Comparison of ENCODE assay signal across 8 cellular contexts in the genomic region with DNA sequence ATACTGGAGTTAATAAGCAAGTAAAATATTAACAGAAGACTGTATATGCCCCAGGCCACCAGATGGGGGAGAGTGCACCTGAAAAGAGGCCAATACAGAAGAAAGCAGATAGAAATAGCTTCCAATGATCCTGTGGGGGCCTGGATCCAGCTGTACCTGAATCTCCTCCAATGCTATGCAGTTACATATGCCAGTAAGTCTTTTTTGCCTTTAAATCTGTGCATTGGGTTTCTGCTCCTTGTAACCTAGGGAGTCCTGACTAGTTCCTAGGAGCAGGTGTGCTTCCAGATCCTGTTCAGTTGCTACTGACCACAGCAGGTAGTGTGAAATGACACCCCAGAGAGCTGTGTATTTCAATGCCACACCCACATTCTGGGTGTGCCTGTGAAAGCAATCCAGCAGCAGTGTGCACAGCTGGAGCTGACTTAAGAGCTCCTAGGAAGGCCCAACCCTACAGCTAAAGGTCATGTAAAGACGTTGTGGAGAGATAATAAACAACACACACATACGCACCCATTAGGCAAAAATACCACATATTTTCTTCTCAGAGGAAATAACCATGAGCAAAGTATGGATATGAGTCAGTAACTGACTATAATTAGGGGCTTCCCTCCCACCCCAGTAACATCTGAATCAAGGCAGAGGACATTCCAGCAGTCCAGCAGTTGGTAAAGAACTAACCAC.
DNase-seq lines count a peak whose midpoint lies in the region; ATAC-seq and TF ChIP-seq lines count a peak whose summit lies in the region.

No MANE protein-coding gene starts in this region.

- in situ Hi-C loops in GM13977 (cut with MboI; ENCODE audit: low pct_unique_long_range_greater_than_20kb, low sequenced_read_pairs, unreplicated experiment): no loop called here

- peaks cover 0 to 5% of the 10 kb centered on the region in 2 donors for H3K9me3 Mint-ChIP-seq in effector memory CD8-positive, alpha-beta T cell

- H3K27ac Mint-ChIP-seq in effector memory CD8-positive, alpha-beta T cell: peak overlapping the region in 1 of 2 donors; percentile 77

- no peak for TF ChIP-seq CTCF in GM13977 (IDR thresholded peaks at IDR 0.05; ENCODE audit: extremely low read depth, insufficient read depth, missing control alignments)

- no peaks in the 10 kb centered on the region for H3K36me3 Mint-ChIP-seq in effector memory CD8-positive, alpha-beta T cell (ENCODE audit: insufficient read depth)

- H3K4me3 Mint-ChIP-seq in effector memory CD8-positive, alpha-beta T cell: no peak overlapping the region

- ATAC-seq in HG02759 (IDR thresholded peaks at IDR 0.05; ENCODE audit: unreplicated experiment): peak; percentile 92
- ATAC-seq in effector memory CD8-positive, alpha-beta T cell (replicated peaks): peak; percentile 73
- peak; percentile 91 for ATAC-seq in stimulated activated naive CD8-positive, alpha-beta T cell treated with anti-CD3 and anti-CD28 coated beads, Interleukin-15, Interleukin-2, amounts not matched to agents 100 U/mL and 50 U/mL, for 24 hours

- H3K27me3 Mint-ChIP-seq in effector memory CD8-positive, alpha-beta T cell: no peaks in the 10 kb centered on the region

- H3K4me1 Mint-ChIP-seq in effector memory CD8-positive, alpha-beta T cell (ENCODE audit: low read depth in 2 of 2): peaks cover 24 to 31% of the 10 kb centered on the region in 2 donors

- DNase-seq in AG20443 (ENCODE audit: low spot score) (peak; percentile 75), GM13977 (ENCODE audit: low spot score) (peak; percentile 61), NCI-H510A treated with DMSO at 0.1 percent for 48 hours (lab: John Stamatoyannopoulos, UW) (peak; percentile 22), occipital lobe (lab: John Stamatoyannopoulos, UW) (no peak), OCI-M2 (lab: John Stamatoyannopoulos, UW; ENCODE audit: unreplicated experiment) (no peak)
- no peak for DNase-seq in effector memory CD8-positive, alpha-beta T cell
- peak; percentile 54 for DNase-seq in stimulated activated naive CD8-positive, alpha-beta T cell treated with anti-CD3 and anti-CD28 coated beads, Interleukin-15, Interleukin-2, amounts not matched to agents 100 U/mL and 50 U/mL, for 24 hours

Comparison
In these comparisons a context has a peak if more than half of its experiments do, and no peak if none do; other contexts are left out.
1. DNase-seq: peak in AG20443 (single experiment), GM13977 (single experiment), NCI-H510A treated with DMSO at 0.1 percent for 48 hours (single experiment) and stimulated activated naive CD8-positive, alpha-beta T cell treated with anti-CD3 and anti-CD28 coated beads, Interleukin-15, Interleukin-2, amounts not matched to agents 100 U/mL and 50 U/mL, for 24 hours (single experiment); none in effector memory CD8-positive, alpha-beta T cell (0 of 3), occipital lobe (single experiment) and OCI-M2 (single experiment).
2. Peak in every context shown above with its lines, with median percentiles within 50 percentile points of each other: ATAC-seq.